8 cellular contexts compared by ENCODE assay signal in the genomic region with DNA sequence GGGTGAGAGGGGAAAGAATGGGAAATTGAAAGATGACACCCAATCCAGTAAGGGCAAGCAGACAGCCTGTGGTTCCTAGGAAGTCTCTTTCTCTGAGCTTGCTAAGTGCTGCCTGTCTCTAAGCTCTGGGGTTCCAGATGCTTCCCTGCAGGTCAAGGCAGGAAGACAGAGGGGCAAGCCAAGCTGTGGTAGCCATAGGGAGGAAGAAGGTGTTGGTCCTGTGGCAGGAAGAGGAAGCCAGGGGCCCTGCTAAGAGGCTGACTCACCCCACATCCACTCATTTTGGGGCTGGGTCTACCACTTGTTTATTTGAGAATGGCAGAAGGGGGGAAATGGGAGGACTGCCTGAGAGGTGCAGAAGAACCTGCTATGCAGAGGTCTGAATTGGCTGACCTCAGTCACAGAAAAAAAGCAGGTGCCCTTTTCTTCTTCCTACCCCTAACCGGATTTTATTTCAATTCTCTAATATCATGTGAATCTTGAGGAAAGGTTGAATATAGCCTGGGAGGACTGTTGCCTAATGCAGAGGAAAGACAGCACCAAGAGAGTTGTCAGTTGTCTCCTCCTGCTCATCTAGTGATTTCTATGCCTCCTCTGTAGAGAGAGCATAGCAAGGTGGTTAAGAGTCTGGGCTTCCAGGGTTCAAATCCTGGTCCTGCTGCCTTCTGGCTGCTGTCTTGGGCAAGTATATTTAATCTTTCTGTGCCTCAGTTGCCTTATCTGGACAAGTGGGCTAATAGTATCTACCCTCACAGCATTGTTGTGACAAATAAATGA. TPM values are rescaled to one million over a fixed set of nuclear protein-coding genes. Genes with fewer than 3 reads are reported as not detected.
A peak's percentile ranks its signal among the peaks of the same experiment; 100 is the strongest.
DNase-seq lines count a peak whose midpoint lies in the region; TF ChIP-seq lines count a peak whose summit lies in the region.

No MANE protein-coding gene starts in this region.

- H3K4me1 Mint-ChIP-seq in activated naive CD8-positive, alpha-beta T cell treated with anti-CD3 and anti-CD28 coated beads for 36 hours = peaks cover 65% of the 10 kb centered on the region
- H3K4me1 Mint-ChIP-seq in neural crest cell = peaks cover 10% of the 10 kb centered on the region

- H3K4me3 Mint-ChIP-seq in activated naive CD8-positive, alpha-beta T cell treated with anti-CD3 and anti-CD28 coated beads for 36 hours = no peak overlapping the region
- peak overlapping the region; percentile 20 for H3K4me3 Mint-ChIP-seq in neural crest cell

- DNase-seq in ELR (ENCODE audit: low read depth) (peak; percentile 47), M059J (ENCODE audit: low read depth) (peak; percentile 18), neural crest cell (ENCODE audit: low read depth, low spot score) (no peak), DMS153 treated with DMSO at 0.1 percent for 48 hours (lab: John Stamatoyannopoulos, UW; ENCODE audit: unreplicated experiment) (no peak), middle frontal gyrus (ENCODE audit: extremely low spot score, low spot score) (no peak), iPS-NIHi7 (ENCODE audit: extremely low spot score) (no peak), NCI-H69 (lab: John Stamatoyannopoulos, UW) (no peak)
- peak; percentile 23 for DNase-seq in activated naive CD8-positive, alpha-beta T cell treated with anti-CD3 and anti-CD28 coated beads for 36 hours

- no peak overlapping the region for H3K27ac Mint-ChIP-seq in activated naive CD8-positive, alpha-beta T cell treated with anti-CD3 and anti-CD28 coated beads for 36 hours
- no peak overlapping the region for H3K27ac Mint-ChIP-seq in neural crest cell (ENCODE audit: unreplicated experiment)

- peaks cover 15% of the 10 kb centered on the region for H3K36me3 Mint-ChIP-seq in activated naive CD8-positive, alpha-beta T cell treated with anti-CD3 and anti-CD28 coated beads for 36 hours
- no peaks in the 10 kb centered on the region for H3K36me3 Mint-ChIP-seq in neural crest cell (ENCODE audit: low read depth)

- H3K9me3 Mint-ChIP-seq in activated naive CD8-positive, alpha-beta T cell treated with anti-CD3 and anti-CD28 coated beads for 36 hours = peaks cover 3% of the 10 kb centered on the region
- H3K9me3 Mint-ChIP-seq in neural crest cell = peaks cover 3% of the 10 kb centered on the region

- TF ChIP-seq CTCF in neural crest cell (conservative IDR thresholded peaks at IDR 0.05) = no peak

- H3K27me3 Mint-ChIP-seq in activated naive CD8-positive, alpha-beta T cell treated with anti-CD3 and anti-CD28 coated beads for 36 hours = peaks cover 29% of the 10 kb centered on the region
- H3K27me3 Mint-ChIP-seq in neural crest cell (ENCODE audit: low read depth) = peaks cover 76% of the 10 kb centered on the region

RNA-seq across cellular contexts. Expression of a gene that starts 27.4 kb away (rescaled TPM):
- total RNA-seq in M059J (2014; rRNA removed; shearing (Covaris generic)) = 4.3 and 5.6 TPM in 2 replicates
- 10 to 100 TPM; 16.5 to 18.1 TPM for total RNA-seq in activated naive CD8-positive, alpha-beta T cell treated with anti-CD3 and anti-CD28 coated beads for 36 hours
- total RNA-seq in neural crest cell = not detected in 2 replicates

Comparison
In these comparisons a context has a peak if more than half of its experiments do, and no peak if none do; other contexts are left out.
1. DNase-seq: peak in ELR (single experiment), M059J (single experiment) and activated naive CD8-positive, alpha-beta T cell treated with anti-CD3 and anti-CD28 coated beads for 36 hours (single experiment); none in neural crest cell (single experiment), DMS153 treated with DMSO at 0.1 percent for 48 hours (single experiment), middle frontal gyrus (single experiment), iPS-NIHi7 (single experiment) and NCI-H69 (single experiment).